In genomic region chr3:171790898-171791694, GRCh38 we compare ENCODE assay signal across 1 cellular context.
TF ChIP-seq lines count a peak whose summit lies in the region.

No MANE protein-coding gene starts in this region.

TF ChIP-seq in H1, 55 proteins besides CTCF, POLR2A, EP300 and RAD21 (continued from another document):
- TF ChIP-seq TBP (IDR thresholded peaks at IDR 0.05; ENCODE audit: low read depth, low read length), result no peak
- no peak for TF ChIP-seq NRF1 (IDR thresholded peaks at IDR 0.05; ENCODE audit: low read depth, low read length)
- TF ChIP-seq CREB1 (IDR thresholded peaks at IDR 0.05), result no peak
- no peak for TF ChIP-seq RFX5 (IDR thresholded peaks at IDR 0.05; ENCODE audit: borderline replicate concordance, low read depth, low read length)
- TF ChIP-seq RBBP5 (IDR thresholded peaks at IDR 0.05; ENCODE audit: borderline replicate concordance, low read depth, low read length), result no peak
- TF ChIP-seq SIN3A (conservative IDR thresholded peaks at IDR 0.05 in 1 of 2, IDR thresholded peaks at IDR 0.05 in 1 of 2; ENCODE audit: low read depth in 1 of 2, low read length in 2 of 2), result no peak
- TF ChIP-seq RNF2 (IDR thresholded peaks at IDR 0.05; ENCODE audit: borderline replicate concordance, low read depth, low read length, missing control alignments, poor library complexity, severe bottlenecking), result no peak
